In genomic region chr3:47036145-47036544, GRCh38 we compare ENCODE assay signal across 1 cellular context.
TF ChIP-seq lines count a peak whose summit lies in the region.

No MANE protein-coding gene starts in this region.

TF ChIP-seq in HepG2, 621 proteins besides CTCF, POLR2A, EP300 and RAD21:
- TF ChIP-seq NR2F6 (IDR thresholded peaks at IDR 0.05) (no peak), NR2F6 (CRISPR knock-in tag; IDR thresholded peaks at IDR 0.05) (peak; percentile 67; the same call in 1 of the 2 replicates), TCF7 (IDR thresholded peaks at IDR 0.05; ENCODE audit: low read depth) (no peak), ZNF367 (CRISPR knock-in tag; IDR thresholded peaks at IDR 0.05; ENCODE audit: borderline replicate concordance) (no peak), NFYB (CRISPR knock-in tag; IDR thresholded peaks at IDR 0.05) (no peak), AGO2 (optimal IDR thresholded peaks at IDR 0.05; ENCODE audit: low read depth, low read length) (no peak), ZNF460 (CRISPR knock-in tag; IDR thresholded peaks at IDR 0.05; ENCODE audit: borderline replicate concordance) (peak; percentile 44; the same call in 1 of the 2 replicates), ATRX (CRISPR knock-in tag; IDR thresholded peaks at IDR 0.05; ENCODE audit: borderline replicate concordance) (no peak), ZNF784 (CRISPR knock-in tag; IDR thresholded peaks at IDR 0.05; ENCODE audit: borderline replicate concordance) (no peak), RARA (CRISPR knock-in tag; IDR thresholded peaks at IDR 0.05) (peak; percentile 46; the same call in 1 of the 2 replicates), ZNF614 (CRISPR knock-in tag; IDR thresholded peaks at IDR 0.05; ENCODE audit: borderline replicate concordance) (no peak), MIER3 (CRISPR knock-in tag; IDR thresholded peaks at IDR 0.05; ENCODE audit: borderline replicate concordance) (no peak)
- TF ChIP-seq, protein P1, sequence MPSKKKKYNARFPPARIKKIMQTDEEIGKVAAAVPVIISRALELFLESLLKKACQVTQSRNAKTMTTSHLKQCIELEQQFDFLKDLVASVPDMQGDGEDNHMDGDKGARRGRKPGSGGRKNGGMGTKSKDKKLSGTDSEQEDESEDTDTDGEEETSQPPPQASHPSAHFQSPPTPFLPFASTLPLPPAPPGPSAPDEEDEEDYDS (CRISPR knock-in tag; IDR thresholded peaks at IDR 0.05) = no peak
- TF ChIP-seq, protein P2, sequence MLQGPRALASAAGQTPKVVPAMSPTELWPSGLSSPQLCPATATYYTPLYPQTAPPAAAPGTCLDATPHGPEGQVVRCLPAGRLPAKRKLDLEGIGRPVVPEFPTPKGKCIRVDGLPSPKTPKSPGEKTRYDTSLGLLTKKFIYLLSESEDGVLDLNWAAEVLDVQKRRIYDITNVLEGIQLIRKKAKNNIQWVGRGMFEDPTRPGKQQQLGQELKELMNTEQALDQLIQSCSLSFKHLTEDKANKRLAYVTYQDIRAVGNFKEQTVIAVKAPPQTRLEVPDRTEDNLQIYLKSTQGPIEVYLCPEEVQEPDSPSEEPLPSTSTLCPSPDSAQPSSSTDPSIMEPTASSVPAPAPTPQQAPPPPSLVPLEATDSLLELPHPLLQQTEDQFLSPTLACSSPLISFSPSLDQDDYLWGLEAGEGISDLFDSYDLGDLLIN (CRISPR knock-in tag; IDR thresholded peaks at IDR 0.05; ENCODE audit: borderline replicate concordance) = no peak
TF ChIP-seq in HepG2: peak in this region for 3.
